Comparison of ENCODE assay signal across 25 cellular contexts in the genomic region with DNA sequence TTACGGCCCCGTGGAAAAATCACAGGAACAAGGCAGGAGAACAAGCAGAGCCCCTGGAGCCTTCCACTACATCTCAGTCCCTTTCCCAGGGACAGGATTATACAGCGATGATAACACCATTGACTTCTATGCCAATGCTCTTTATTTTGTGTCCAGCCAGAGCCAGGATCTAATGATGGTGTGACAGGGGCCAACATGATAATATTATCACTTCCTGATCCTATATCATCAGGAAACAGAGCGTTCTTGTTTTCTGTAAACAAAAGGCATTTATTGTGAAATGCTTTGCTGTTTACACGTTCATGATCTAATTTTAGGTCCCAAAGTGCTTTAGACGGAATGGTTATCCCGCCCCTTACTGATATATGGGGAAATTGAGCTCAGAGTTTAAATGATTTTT. TPM values are rescaled to one million over a fixed set of nuclear protein-coding genes. Genes with fewer than 3 reads are reported as not detected.
DNase-seq lines count a peak whose midpoint lies in the region; ATAC-seq, FAIRE-seq and TF ChIP-seq lines count a peak whose summit lies in the region.
"Had no signal": no experiment of that assay in that cellular context is flagged by ENCODE, and none has a peak within 500 bp of the region (broad histone marks: within the 10 kb centered on the region; RNA-seq: fewer than 3 reads in every experiment).

No MANE protein-coding gene starts in this region.

- no peak overlapping the region for H3K27ac Mint-ChIP-seq in progenitor cell of endocrine pancreas
- H3K27ac Mint-ChIP-seq: CD4-positive, alpha-beta memory T cell; GM23338 had no signal

- H3K4me1 ChIP-seq in liver (ENCODE audit: control insufficient read depth in 4 of 4, insufficient read depth in 4 of 4, low read length in 3 of 4) (no peaks in the 10 kb centered on the region), HepG2 (ENCODE audit: insufficient read depth, low read length) (no peaks in the 10 kb centered on the region), mesodermal cell (ENCODE audit: control insufficient read depth, insufficient read depth, low read length, poor library complexity, severe bottlenecking) (no peaks in the 10 kb centered on the region)
- H3K4me1 ChIP-seq: BLaER1 had no signal

- FAIRE-seq in HepG2 (lab: Jason Lieb, UNC), result no peak
- FAIRE-seq: GM12878, H54 had no signal

- BruUV-seq in HepG2 (replicated peaks; lab: Mats Ljungman, UMichigan), result no TSS peak

- WGBS in liver, result 63% methylated on average over 7 of the region's 7 CpGs
- 23% methylated on average over 7 of the region's 7 CpGs for WGBS in HepG2 (ENCODE audit: low lambda C conversion rate)
- WGBS in mesodermal cell (ENCODE audit: insufficient coverage in 2 of 2), 2 experiments, result 77 to 90% methylated on average over 4 of the region's 7 CpGs

- no peak for TF ChIP-seq POLR2A in HepG2 (IDR thresholded peaks at IDR 0.05; ENCODE audit: insufficient read depth in 1 of 2, low read depth in 2 of 2, low read length in 2 of 2)

- H3K4me3 ChIP-seq in liver (ENCODE audit: low read depth in 1 of 3, low read length in 3 of 3) (no peak overlapping the region), HepG2 (replicated peaks in 1 of 3; ENCODE audit: insufficient read depth in 1 of 3, low read depth in 2 of 3, low read length in 3 of 3) (no peak overlapping the region), mesodermal cell (ENCODE audit: extremely low read depth, insufficient read depth, low read length, poor library complexity, severe bottlenecking) (no peak overlapping the region)
- H3K4me3 ChIP-seq: BLaER1, GM12878, GM23338 had no signal

- H3K27ac ChIP-seq in liver (ENCODE audit: low read depth in 1 of 2, low read length in 2 of 2), result no peak overlapping the region
- H3K27ac ChIP-seq in HepG2 (ENCODE audit: extremely low read length, insufficient read depth, low read length), result no peak overlapping the region
- peak overlapping the region; percentile 77 for H3K27ac ChIP-seq in mesodermal cell (ENCODE audit: low read depth, low read length, severe bottlenecking)
- H3K27ac ChIP-seq: BLaER1, HL-60 had no signal

- no peak for TF ChIP-seq CTCF in liver (IDR thresholded peaks at IDR 0.05; ENCODE audit: low read depth, low read length, missing input control)
- TF ChIP-seq CTCF in HepG2 (CRISPR knock-in tag; IDR thresholded peaks at IDR 0.05), result no peak
- TF ChIP-seq CTCF in progenitor cell of endocrine pancreas (IDR thresholded peaks at IDR 0.05; ENCODE audit: unreplicated experiment), result no peak

- POLR2A ChIA-PET in HepG2 (lab: Yijun Ruan, JAX), result no interaction called here

- H3K27me3 ChIP-seq in liver (ENCODE audit: control insufficient read depth in 4 of 4, insufficient read depth in 4 of 4, low read length in 3 of 4) (no peaks in the 10 kb centered on the region), HepG2 (ENCODE audit: control insufficient read depth in 1 of 2, insufficient read depth in 2 of 2, low read length in 2 of 2) (peaks cover 0 to 10% of the 10 kb centered on the region in 2 experiments; a peak in 1 of 5 replicates)
- H3K27me3 ChIP-seq: BLaER1 had no signal

- peaks cover 2% of the 10 kb centered on the region for H3K9me3 Mint-ChIP-seq in progenitor cell of endocrine pancreas (ENCODE audit: low read depth)
- H3K9me3 Mint-ChIP-seq: GM23338 had no signal

- H3K4me2 ChIP-seq in HepG2 (ENCODE audit: low read depth, low read length), result no peak overlapping the region
- H3K4me2 ChIP-seq: BLaER1, GM23338 had no signal

- no peak for ATAC-seq in HepG2
- ATAC-seq in left lobe of liver, result peak; percentile 51
- no peak for ATAC-seq in GM18517 (IDR thresholded peaks at IDR 0.05; ENCODE audit: unreplicated experiment)
- ATAC-seq: GM12878, GM23338 had no signal

- no peaks in the 10 kb centered on the region for H3K79me2 ChIP-seq in HepG2 (ENCODE audit: insufficient read depth, low read length)

- no peak for DNase-seq in HepG2 (ENCODE audit: low spot score)
- DNase-seq in left lobe of liver (ENCODE audit: low spot score), result no peak
- no peak for DNase-seq in activated naive CD4-positive, alpha-beta T cell treated with Interleukin-2 at 50 U/mL for 16 hours
- DNase-seq in progenitor cell of endocrine pancreas (ENCODE audit: low spot score, unreplicated experiment), result no peak
- DNase-seq: 8988T; CD4-positive, alpha-beta memory T cell; DMS 273 treated with DMSO at 0.1 percent for 48 hours; DMS53; DND-41; EL; HCEC 1CT; IMR-90 had no signal

- H3K36me3 ChIP-seq in liver (ENCODE audit: control insufficient read depth in 4 of 4, insufficient read depth in 3 of 4, low read depth in 1 of 4, low read length in 3 of 4), result no peaks in the 10 kb centered on the region
- H3K36me3 ChIP-seq in HepG2 (replicated peaks in 1 of 2; ENCODE audit: control insufficient read depth in 1 of 2, insufficient read depth in 2 of 2, low read length in 2 of 2), result no peaks in the 10 kb centered on the region
- H3K36me3 ChIP-seq in mesodermal cell (ENCODE audit: control insufficient read depth, insufficient read depth, low read length), result no peaks in the 10 kb centered on the region
- H3K36me3 ChIP-seq: BLaER1 had no signal

- no peaks in the 10 kb centered on the region for H3K27me3 Mint-ChIP-seq in progenitor cell of endocrine pancreas

- no peaks in the 10 kb centered on the region for H3K4me1 Mint-ChIP-seq in progenitor cell of endocrine pancreas (ENCODE audit: low read depth)
- H3K4me1 Mint-ChIP-seq: CD14-positive monocyte had no signal

- no peak overlapping the region for H3K4me3 Mint-ChIP-seq in progenitor cell of endocrine pancreas (ENCODE audit: low read depth)
- H3K4me3 Mint-ChIP-seq: CD14-positive monocyte; CD4-positive, alpha-beta memory T cell; GM23338 had no signal

- H2AFZ ChIP-seq in HepG2 (ENCODE audit: low read length), result no peak overlapping the region
- H2AFZ ChIP-seq: GM23338 had no signal

- H3K9ac ChIP-seq in liver (ENCODE audit: low read depth in 1 of 2, low read length in 2 of 2) (no peak overlapping the region), HepG2 (ENCODE audit: insufficient read depth, low read depth, low read length) (no peak overlapping the region)
- H3K9ac ChIP-seq: BLaER1 had no signal

- CTCF ChIA-PET in HepG2 (lab: Yijun Ruan, JAX; ENCODE audit: low intra/inter-chr PET ratio, low total read pairs), result no interaction called here

- H3K36me3 Mint-ChIP-seq in progenitor cell of endocrine pancreas (ENCODE audit: insufficient read depth), result no peaks in the 10 kb centered on the region
- H3K36me3 Mint-ChIP-seq: CD14-positive monocyte; CD4-positive, alpha-beta memory T cell had no signal

- no peaks in the 10 kb centered on the region for H4K20me1 ChIP-seq in HepG2 (ENCODE audit: insufficient read depth, low read length)
- H4K20me1 ChIP-seq: BLaER1 had no signal

- TF ChIP-seq RAD21 in liver (IDR thresholded peaks at IDR 0.05) (no peak), HepG2 (CRISPR knock-in tag; IDR thresholded peaks at IDR 0.05) (no peak)

- in situ Hi-C loops in HepG2 (cut with HindIII; ENCODE audit: extremely low pct_ligation_motif_present, low pct_unique_long_range_greater_than_20kb), result no loop called here

- TF ChIP-seq EP300 in HepG2 (IDR thresholded peaks at IDR 0.05; ENCODE audit: low read depth in 2 of 2, low read length in 2 of 2), result no peak
- no peak for TF ChIP-seq EP300 in HepG2 (CRISPR knock-in tag; IDR thresholded peaks at IDR 0.05; ENCODE audit: borderline replicate concordance)

- intact Hi-C loops in HepG2 (cut with micrococcal nuclease; ENCODE audit: unreplicated experiment), result no loop called here

- no peaks in the 10 kb centered on the region for H3K9me3 ChIP-seq in liver (ENCODE audit: control insufficient read depth in 4 of 4, low read length in 3 of 4)
- no peaks in the 10 kb centered on the region for H3K9me3 ChIP-seq in HepG2 (ENCODE audit: low read length)
- no peaks in the 10 kb centered on the region for H3K9me3 ChIP-seq in mesodermal cell (ENCODE audit: control insufficient read depth, low read length)
- H3K9me3 ChIP-seq: BLaER1 had no signal

TF ChIP-seq in liver, 16 proteins besides CTCF, POLR2A, EP300 and RAD21:
- TF ChIP-seq GABPA (IDR thresholded peaks at IDR 0.05 in 1 of 2, conservative IDR thresholded peaks at IDR 0.05 in 1 of 2), result no peak
- TF ChIP-seq NR2F2 (IDR thresholded peaks at IDR 0.05), result peak; percentile 24

TF ChIP-seq in HepG2, 621 proteins besides CTCF, POLR2A, EP300 and RAD21:
- TF ChIP-seq ZNF17 (CRISPR knock-in tag; IDR thresholded peaks at IDR 0.05), result no peak

RNA-seq across cellular contexts. Expression of gene TMPRSS11E, which starts 12.8 kb away (rescaled TPM):
- total RNA-seq in liver (not detected), HepG2 (2016; rRNA removed; fragmentation: Illumina TruSeq; extraction: Trizol) (not detected in 2 replicates), left lobe of liver (not detected), progenitor cell of endocrine pancreas (0.12 and 0.13 TPM in 2 replicates)
- polyA plus RNA-seq in liver (not detected), HepG2 (2011; rRNA removed) (not detected in 2 replicates)
- total RNA-seq in HepG2 (2016; cell fraction: cytosol; rRNA removed; fragmentation: Illumina TruSeq; extraction: Trizol; ENCODE audit: low read depth), result not detected in 2 replicates
- total RNA-seq in HepG2 (2016; cell fraction: insoluble cytoplasmic fraction; rRNA removed; fragmentation: Illumina TruSeq; extraction: Trizol), result not detected in 2 replicates
- total RNA-seq in HepG2 (2016; cell fraction: membrane; rRNA removed; fragmentation: Illumina TruSeq; extraction: Trizol), result not detected in 2 replicates
- not detected in 2 replicates for total RNA-seq in HepG2 (2016; cell fraction: nucleus; rRNA removed; fragmentation: Illumina TruSeq; extraction: Trizol)
- polyA plus RNA-seq in HepG2 (2011; cell fraction: cytosol; rRNA removed), result not detected in 2 replicates
- polyA plus RNA-seq in HepG2 (2011; cell fraction: nucleus; rRNA removed), result not detected in 2 replicates
- not detected in 2 replicates for polyA plus RNA-seq in HepG2 (2012)
- polyA plus RNA-seq in HepG2 (2016; cell fraction: cytosol; fragmentation: Illumina TruSeq; extraction: Trizol; ENCODE audit: low read depth), result not detected in 2 replicates
- not detected in 2 replicates for polyA plus RNA-seq in HepG2 (2016; cell fraction: insoluble cytoplasmic fraction; fragmentation: Illumina TruSeq; extraction: Trizol; ENCODE audit: low read depth)
- not detected in 2 replicates for polyA plus RNA-seq in HepG2 (2016; cell fraction: membrane; fragmentation: Illumina TruSeq; extraction: Trizol; ENCODE audit: low read depth)
- polyA plus RNA-seq in HepG2 (2016; cell fraction: nucleus; fragmentation: Illumina TruSeq; extraction: Trizol; ENCODE audit: insufficient read depth, low read depth), result not detected in 2 replicates
- not detected in 2 replicates for polyA minus RNA-seq in HepG2 (2011; rRNA and poly(A)+ RNA removed; ENCODE audit: low replicate concordance)
- not detected in 2 replicates for polyA minus RNA-seq in HepG2 (2011; cell fraction: cytosol; rRNA and poly(A)+ RNA removed)
- polyA minus RNA-seq in HepG2 (2011; cell fraction: nucleus; rRNA and poly(A)+ RNA removed), result not detected in 2 replicates
- polyA plus RNA-seq in mesodermal cell (2013, experiment 1 of 2), result 0.29 TPM
- 1.0 TPM for polyA plus RNA-seq in mesodermal cell (2013, experiment 2 of 2)
- total RNA-seq: A673; CD4-positive, alpha-beta memory T cell; G401; GM12878; HT1080; IMR-90 had no signal
- polyA plus RNA-seq: AG04450, CD14-positive monocyte, GM12878, IMR-90 had no signal
